ENCODE assay signal across 14 cellular contexts in the genomic region with DNA sequence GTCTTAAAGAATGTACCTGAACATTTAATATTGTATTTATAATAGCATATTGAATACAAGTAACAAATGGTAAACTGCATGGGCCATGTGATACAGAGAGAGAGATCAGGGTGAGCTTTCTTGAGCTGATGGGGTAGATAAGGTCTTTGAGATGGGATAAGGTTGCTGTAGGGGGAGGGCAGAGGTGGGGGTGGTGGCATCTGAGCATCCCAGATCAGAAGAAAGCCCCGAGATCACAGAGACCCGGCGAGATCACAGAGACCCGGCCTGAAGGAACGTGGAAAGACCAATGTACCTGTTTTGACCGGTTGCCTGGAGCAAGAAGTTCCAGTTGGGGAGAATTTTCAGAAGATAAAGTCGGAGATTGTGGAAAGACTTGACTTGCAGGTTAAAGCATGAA. TPM values are rescaled to one million over a fixed set of nuclear protein-coding genes. Genes with fewer than 3 reads are reported as not detected.
DNase-seq lines count a peak whose midpoint lies in the region; ATAC-seq, FAIRE-seq and TF ChIP-seq lines count a peak whose summit lies in the region.
"Had no signal": no experiment of that assay in that cellular context is flagged by ENCODE, and none has a peak within 500 bp of the region (broad histone marks: within the 10 kb centered on the region; RNA-seq: fewer than 3 reads in every experiment).

No MANE protein-coding gene starts in this region.

- WGBS in esophagus muscularis mucosa, result 90% methylated on average over 7 of the region's 7 CpGs

- TF ChIP-seq CTCF in CD8-positive, alpha-beta T cell (IDR thresholded peaks at IDR 0.05), result no peak
- TF ChIP-seq CTCF in esophagus muscularis mucosa (IDR thresholded peaks at IDR 0.05), result no peak

- no peaks in the 10 kb centered on the region for H3K9me3 ChIP-seq in CD8-positive, alpha-beta T cell (ENCODE audit: low read length)
- H3K9me3 ChIP-seq in naive thymus-derived CD4-positive, alpha-beta T cell (ENCODE audit: control insufficient read depth in 2 of 3, low read length in 3 of 3), result no peaks in the 10 kb centered on the region
- no peaks in the 10 kb centered on the region for H3K9me3 ChIP-seq in esophagus muscularis mucosa
- H3K9me3 ChIP-seq: heart left ventricle had no signal

- H3K4me1 Mint-ChIP-seq in CD8-positive, alpha-beta T cell (ENCODE audit: low read depth), result peaks cover 83% of the 10 kb centered on the region
- peaks cover 83% of the 10 kb centered on the region for H3K4me1 Mint-ChIP-seq in activated T-helper 2 cell treated with anti-CD3 and anti-CD28 coated beads, Interferon-gamma antibody, Interleukin-2, Interleukin-4, amounts not matched to agents 10 μg/mL and 5 μg/mL and 100 μg/mL, durations not matched to agents 14 hours and 24 hours and 36 hours (ENCODE audit: low read depth)
- H3K4me1 Mint-ChIP-seq in naive thymus-derived CD4-positive, alpha-beta T cell, result peaks cover 66 to 85% (median 81%) of the 10 kb centered on the region in 7 donors

- no peak for DNase-seq in CD8-positive, alpha-beta T cell
- no peak for DNase-seq in GM12891 (ENCODE audit: insufficient read length, low spot score)
- DNase-seq in activated T-helper 2 cell treated with anti-CD3 and anti-CD28 coated beads, Interferon-gamma antibody, Interleukin-2, Interleukin-4, amounts not matched to agents 10 μg/mL and 5 μg/mL and 100 μg/mL, durations not matched to agents 14 hours and 24 hours and 36 hours (ENCODE audit: low spot score), result no peak
- no peak for DNase-seq in naive thymus-derived CD4-positive, alpha-beta T cell
- no peak for DNase-seq in esophagus muscularis mucosa (ENCODE audit: extremely low spot score)
- no peak for DNase-seq in kidney tubule cell (ENCODE audit: low spot score)
- DNase-seq: cortex of kidney, heart left ventricle, kidney glomerular epithelial cell, NCI-H1694 treated with DMSO at 0.1 percent for 48 hours, NCI-H524, PC-3 had no signal

- no peak for FAIRE-seq in GM12891 (lab: Jason Lieb, UNC)
- FAIRE-seq: astrocyte had no signal

- H3K36me3 Mint-ChIP-seq in CD8-positive, alpha-beta T cell, result peaks cover 18% of the 10 kb centered on the region
- peaks cover 24% of the 10 kb centered on the region for H3K36me3 Mint-ChIP-seq in activated T-helper 2 cell treated with anti-CD3 and anti-CD28 coated beads, Interferon-gamma antibody, Interleukin-2, Interleukin-4, amounts not matched to agents 10 μg/mL and 5 μg/mL and 100 μg/mL, durations not matched to agents 14 hours and 24 hours and 36 hours (ENCODE audit: low read depth)
- H3K36me3 Mint-ChIP-seq in naive thymus-derived CD4-positive, alpha-beta T cell, result peaks cover 0 to 27% (median 4%) of the 10 kb centered on the region in 5 donors

- H3K9me3 Mint-ChIP-seq in CD8-positive, alpha-beta T cell, result no peaks in the 10 kb centered on the region
- H3K9me3 Mint-ChIP-seq in activated T-helper 2 cell treated with anti-CD3 and anti-CD28 coated beads, Interferon-gamma antibody, Interleukin-2, Interleukin-4, amounts not matched to agents 10 μg/mL and 5 μg/mL and 100 μg/mL, durations not matched to agents 14 hours and 24 hours and 36 hours, result no peaks in the 10 kb centered on the region
- H3K9me3 Mint-ChIP-seq in naive thymus-derived CD4-positive, alpha-beta T cell, result peaks cover 0 to 5% (median 0%) of the 10 kb centered on the region in 11 donors

- POLR2A ChIA-PET in CD8-positive, alpha-beta T cell (lab: Charles Lee), result interaction anchor here (1.4 kb wide), 1 partner anchor 32 kb away, joined by 6 read pairs; no protein-coding TSS in a partner anchor
- POLR2A ChIA-PET in naive thymus-derived CD4-positive, alpha-beta T cell (lab: Charles Lee), result interaction anchor here (4.6 kb wide), 1 partner anchor 33 kb away, joined by 24 read pairs; no protein-coding TSS in a partner anchor

- CTCF ChIA-PET in CD8-positive, alpha-beta T cell (lab: Charles Lee), result interaction anchor here (1.2 kb wide), 1 partner anchor 40 kb away, joined by 3 read pairs; no protein-coding TSS in a partner anchor
- CTCF ChIA-PET in naive thymus-derived CD4-positive, alpha-beta T cell (lab: Charles Lee), result interaction anchor here (1.1 kb wide), 1 partner anchor 33 kb away, joined by 3 read pairs; no protein-coding TSS in a partner anchor

- H3K4me3 Mint-ChIP-seq in CD8-positive, alpha-beta T cell, result peak overlapping the region; percentile 67
- H3K4me3 Mint-ChIP-seq in activated T-helper 2 cell treated with anti-CD3 and anti-CD28 coated beads, Interferon-gamma antibody, Interleukin-2, Interleukin-4, amounts not matched to agents 10 μg/mL and 5 μg/mL and 100 μg/mL, durations not matched to agents 14 hours and 24 hours and 36 hours (ENCODE audit: low read depth), result peak overlapping the region; percentile 71
- H3K4me3 Mint-ChIP-seq in naive thymus-derived CD4-positive, alpha-beta T cell, result peak overlapping the region; percentile 61 to 100 (median 74)

- intact Hi-C loops in CD8-positive, alpha-beta T cell (cut with DNase I, micrococcal nuclease), result loop anchor here in 1 of 2 experiments (5.0 kb wide), 1 partner anchor 136 kb away; no protein-coding TSS in a partner anchor
- intact Hi-C loops in activated T-helper 2 cell treated with anti-CD3 and anti-CD28 coated beads, Interferon-gamma antibody, Interleukin-2, Interleukin-4, amounts not matched to agents 10 μg/mL and 5 μg/mL and 100 μg/mL, durations not matched to agents 14 hours and 24 hours and 36 hours (cut with micrococcal nuclease), result loop anchor here (1.0 to 5.0 kb wide), 2 partner anchors 34 to 636 kb away; no protein-coding TSS in a partner anchor
- intact Hi-C loops in naive thymus-derived CD4-positive, alpha-beta T cell (cut with micrococcal nuclease), result loop anchor here (2.0 to 10.0 kb wide), 3 partner anchors 21 to 743 kb away; a partner anchor contains a TSS
- intact Hi-C loops in esophagus muscularis mucosa (cut with DNase I), result loop anchor here (10.0 kb wide), 1 partner anchor 823 kb away; a partner anchor contains a TSS

- H3K36me3 ChIP-seq in CD8-positive, alpha-beta T cell (ENCODE audit: insufficient read depth, low read length), result no peaks in the 10 kb centered on the region
- H3K36me3 ChIP-seq in naive thymus-derived CD4-positive, alpha-beta T cell (ENCODE audit: control insufficient read depth in 2 of 3, insufficient read depth in 3 of 3, low read length in 3 of 3), result peaks cover 0 to 6% (median 0%) of the 10 kb centered on the region in 3 experiments
- H3K36me3 ChIP-seq in esophagus muscularis mucosa, result no peaks in the 10 kb centered on the region
- H3K36me3 ChIP-seq: heart left ventricle had no signal

- H3K4me3 ChIP-seq in CD8-positive, alpha-beta T cell (ENCODE audit: low read depth, low read length), result no peak overlapping the region
- peak overlapping the region; percentile 7 for H3K4me3 ChIP-seq in naive thymus-derived CD4-positive, alpha-beta T cell (ENCODE audit: low read length)
- H3K4me3 ChIP-seq in esophagus muscularis mucosa, result no peak overlapping the region
- H3K4me3 ChIP-seq: heart left ventricle had no signal

- H3K27ac ChIP-seq in CD8-positive, alpha-beta T cell (ENCODE audit: low read depth, low read length), result no peak overlapping the region
- H3K27ac ChIP-seq in naive thymus-derived CD4-positive, alpha-beta T cell (ENCODE audit: low read depth, low read length), result peak overlapping the region; percentile 14
- H3K27ac ChIP-seq in esophagus muscularis mucosa (replicated peaks in 1 of 4), result peak overlapping the region in 2 of 4 donors; percentile 47 to 59

- H3K27me3 ChIP-seq in CD8-positive, alpha-beta T cell (ENCODE audit: insufficient read depth, low read length), result no peaks in the 10 kb centered on the region
- H3K27me3 ChIP-seq in naive thymus-derived CD4-positive, alpha-beta T cell (ENCODE audit: control insufficient read depth in 2 of 2, insufficient read depth in 2 of 2, low read length in 2 of 2), result no peaks in the 10 kb centered on the region
- H3K27me3 ChIP-seq in esophagus muscularis mucosa, result no peaks in the 10 kb centered on the region
- H3K27me3 ChIP-seq: heart left ventricle had no signal

- no peak for TF ChIP-seq EP300 in esophagus muscularis mucosa (IDR thresholded peaks at IDR 0.05)

- no peak for ATAC-seq in CD8-positive, alpha-beta T cell
- ATAC-seq in naive thymus-derived CD4-positive, alpha-beta T cell, result no peak
- no peak for ATAC-seq in GM18517 (IDR thresholded peaks at IDR 0.05; ENCODE audit: unreplicated experiment)
- ATAC-seq: heart left ventricle, PC-3 had no signal

- H3K27ac Mint-ChIP-seq in CD8-positive, alpha-beta T cell, result peak overlapping the region; percentile 88
- H3K27ac Mint-ChIP-seq in activated T-helper 2 cell treated with anti-CD3 and anti-CD28 coated beads, Interferon-gamma antibody, Interleukin-2, Interleukin-4, amounts not matched to agents 10 μg/mL and 5 μg/mL and 100 μg/mL, durations not matched to agents 14 hours and 24 hours and 36 hours, result peak overlapping the region; percentile 90
- peak overlapping the region; percentile 64 to 92 (median 84) for H3K27ac Mint-ChIP-seq in naive thymus-derived CD4-positive, alpha-beta T cell

- H3K27me3 Mint-ChIP-seq in CD8-positive, alpha-beta T cell (ENCODE audit: low read depth), result no peaks in the 10 kb centered on the region
- no peaks in the 10 kb centered on the region for H3K27me3 Mint-ChIP-seq in activated T-helper 2 cell treated with anti-CD3 and anti-CD28 coated beads, Interferon-gamma antibody, Interleukin-2, Interleukin-4, amounts not matched to agents 10 μg/mL and 5 μg/mL and 100 μg/mL, durations not matched to agents 14 hours and 24 hours and 36 hours (ENCODE audit: low read depth)
- H3K27me3 Mint-ChIP-seq in naive thymus-derived CD4-positive, alpha-beta T cell, result peaks cover 0 to 3% (median 0%) of the 10 kb centered on the region in 5 donors

- TF ChIP-seq POLR2A in GM12891 (IDR thresholded peaks at IDR 0.05; ENCODE audit: low read depth, low read length) (peak; percentile 15; the same call in 1 of the 2 replicates), esophagus muscularis mucosa (IDR thresholded peaks at IDR 0.05; ENCODE audit: low read depth) (no peak)

- peaks cover 79% of the 10 kb centered on the region for H3K4me1 ChIP-seq in CD8-positive, alpha-beta T cell (ENCODE audit: insufficient read depth, low read length)
- peaks cover 78 to 82% of the 10 kb centered on the region in 2 donors for H3K4me1 ChIP-seq in naive thymus-derived CD4-positive, alpha-beta T cell (ENCODE audit: control insufficient read depth in 2 of 2, insufficient read depth in 2 of 2, low read length in 2 of 2)
- H3K4me1 ChIP-seq in esophagus muscularis mucosa, result peaks cover 69 to 87% (median 83%) of the 10 kb centered on the region in 4 donors

TF ChIP-seq in GM12891, 5 proteins besides CTCF, POLR2A, EP300 and RAD21 (continues in another document):
- TF ChIP-seq SPI1 (IDR thresholded peaks at IDR 0.05; ENCODE audit: low read depth, low read length) (no peak), TAF1 (IDR thresholded peaks at IDR 0.05; ENCODE audit: low read depth, low read length) (no peak), POU2F2 (IDR thresholded peaks at IDR 0.05; ENCODE audit: low read depth, low read length) (no peak)

RNA-seq across cellular contexts. Expression of a gene that starts 6.6 kb away (rescaled TPM):
- total RNA-seq in CD8-positive, alpha-beta T cell, result 100 to 1,000 TPM; 198 to 215 TPM
- polyA plus RNA-seq in GM12891 (2012; ENCODE audit: low read depth, missing spikeins), result 219 TPM
- total RNA-seq in activated T-helper 2 cell treated with anti-CD3 and anti-CD28 coated beads, Interferon-gamma antibody, Interleukin-2, Interleukin-4, amounts not matched to agents 10 μg/mL and 5 μg/mL and 100 μg/mL, durations not matched to agents 14 hours and 24 hours and 36 hours, result 84.5 and 90.4 TPM in 2 replicates
- total RNA-seq in naive thymus-derived CD4-positive, alpha-beta T cell, result 100 to 1,000 TPM; 233 to 294 (median 258) TPM
- polyA plus RNA-seq in naive thymus-derived CD4-positive, alpha-beta T cell, result 10 to 100 TPM; 37.1 to 52.7 TPM
- total RNA-seq in esophagus muscularis mucosa, result 10 to 100 TPM; 76.7 to 99.0 (median 89.8) TPM
